In genomic region chr18:655445-655844, GRCh38 we compare ENCODE assay signal across 24 cellular contexts. TPM values are rescaled to one million over a fixed set of nuclear protein-coding genes. Genes with fewer than 3 reads are reported as not detected.
DNase-seq lines count a peak whose midpoint lies in the region; ATAC-seq and TF ChIP-seq lines count a peak whose summit lies in the region.
"Had no signal": no experiment of that assay in that cellular context is flagged by ENCODE, and none has a peak within 500 bp of the region (broad histone marks: within the 10 kb centered on the region; RNA-seq: fewer than 3 reads in every experiment).

No MANE protein-coding gene starts in this region.

- no peaks in the 10 kb centered on the region for H3K9me2 ChIP-seq in GM23338 (ENCODE audit: insufficient read depth)

- H3K9me3 Mint-ChIP-seq in activated CD4-positive, alpha-beta T cell treated with anti-CD3 and anti-CD28 coated beads for 36 hours (ENCODE audit: low read depth): no peaks in the 10 kb centered on the region
- no peaks in the 10 kb centered on the region for H3K9me3 Mint-ChIP-seq in GM23338
- no peaks in the 10 kb centered on the region for H3K9me3 Mint-ChIP-seq in activated T-helper 17 cell treated with anti-CD3 and anti-CD28 coated beads, Interleukin-2, amount 50 U/mL, for 72 hours
- H3K9me3 Mint-ChIP-seq in nephron: no peaks in the 10 kb centered on the region
- H3K9me3 Mint-ChIP-seq: activated T-cell treated with anti-CD3 and anti-CD28 coated beads, Interleukin-2, amount 50 U/mL, for 4 hours; HFFc6 had no signal

- CTCF ChIA-PET in activated CD4-positive, alpha-beta T cell treated with anti-CD3 and anti-CD28 coated beads for 36 hours (lab: Charles Lee): interaction anchor here (0.7 kb wide), 1 partner anchor 66 kb away, joined by 3 read pairs; no protein-coding TSS in a partner anchor

- H4K20me1 ChIP-seq in GM23338 (replicated peaks; ENCODE audit: insufficient read depth): no peaks in the 10 kb centered on the region

- H3K4me3 Mint-ChIP-seq in activated CD4-positive, alpha-beta T cell treated with anti-CD3 and anti-CD28 coated beads for 36 hours: peak overlapping the region; percentile 14
- peak overlapping the region; percentile 52 for H3K4me3 Mint-ChIP-seq in GM23338
- peak overlapping the region; percentile 86 for H3K4me3 Mint-ChIP-seq in activated T-helper 17 cell treated with anti-CD3 and anti-CD28 coated beads, Interleukin-2, amount 50 U/mL, for 72 hours
- peak overlapping the region; percentile 61 to 78 (median 67) for H3K4me3 Mint-ChIP-seq in nephron
- H3K4me3 Mint-ChIP-seq: activated T-cell treated with anti-CD3 and anti-CD28 coated beads, Interleukin-2, amount 50 U/mL, for 4 hours; HFFc6 had no signal

- no peak overlapping the region for H3K27ac Mint-ChIP-seq in activated CD4-positive, alpha-beta T cell treated with anti-CD3 and anti-CD28 coated beads for 36 hours
- H3K27ac Mint-ChIP-seq in GM23338 (no peak overlapping the region), nephron (peak overlapping the region in 1 of 3 experiments; percentile 14)
- no peak overlapping the region for H3K27ac Mint-ChIP-seq in activated T-helper 17 cell treated with anti-CD3 and anti-CD28 coated beads, Interleukin-2, amount 50 U/mL, for 72 hours
- H3K27ac Mint-ChIP-seq: HFFc6 had no signal

- peaks cover 17% of the 10 kb centered on the region for H3K4me1 Mint-ChIP-seq in activated CD4-positive, alpha-beta T cell treated with anti-CD3 and anti-CD28 coated beads for 36 hours
- H3K4me1 Mint-ChIP-seq in GM23338 (peaks cover 40% of the 10 kb centered on the region), nephron (no peaks in the 10 kb centered on the region)
- peaks cover 2% of the 10 kb centered on the region for H3K4me1 Mint-ChIP-seq in activated T-helper 17 cell treated with anti-CD3 and anti-CD28 coated beads, Interleukin-2, amount 50 U/mL, for 72 hours

- H3K4me3 ChIP-seq in GM23338: no peak overlapping the region
- H3K4me3 ChIP-seq: lung, stomach had no signal

- peaks cover 3% of the 10 kb centered on the region for H3K36me3 ChIP-seq in GM23338 (ENCODE audit: insufficient read depth)
- H3K36me3 ChIP-seq: stomach had no signal

- intact Hi-C loops in activated CD4-positive, alpha-beta T cell treated with anti-CD3 and anti-CD28 coated beads for 36 hours (cut with DNase I, micrococcal nuclease): no loop called here

- no peak for TF ChIP-seq CTCF in GM23338 (conservative IDR thresholded peaks at IDR 0.05; ENCODE audit: low read depth in 2 of 2)
- TF ChIP-seq CTCF in nephron (IDR thresholded peaks at IDR 0.05; ENCODE audit: unreplicated experiment in 3 of 3): no peak

- peaks cover 33% of the 10 kb centered on the region for H3K79me2 ChIP-seq in GM23338 (replicated peaks; ENCODE audit: insufficient read depth)

- H3F3A ChIP-seq in GM23338 (replicated peaks; ENCODE audit: low read depth): peaks cover 14% of the 10 kb centered on the region

- peaks cover 20% of the 10 kb centered on the region for H3K27me3 Mint-ChIP-seq in activated CD4-positive, alpha-beta T cell treated with anti-CD3 and anti-CD28 coated beads for 36 hours
- H3K27me3 Mint-ChIP-seq in GM23338 (ENCODE audit: insufficient read depth, low read depth, poor library complexity) (peaks cover 14% of the 10 kb centered on the region), nephron (ENCODE audit: low read depth) (peaks cover 3% of the 10 kb centered on the region)
- H3K27me3 Mint-ChIP-seq in activated T-helper 17 cell treated with anti-CD3 and anti-CD28 coated beads, Interleukin-2, amount 50 U/mL, for 72 hours: peaks cover 16% of the 10 kb centered on the region

- DNase-seq in activated CD4-positive, alpha-beta T cell treated with anti-CD3 and anti-CD28 coated beads for 36 hours: no peak
- DNase-seq in activated CD4-positive, alpha-beta T cell treated with anti-CD3 and anti-CD28 coated beads, Interleukin-2, amount 50 U/mL, for 1 hour: no peak
- DNase-seq in GM23338 (ENCODE audit: low spot score): no peak
- DNase-seq in Ammon's horn (ENCODE audit: low spot score): no peak
- DNase-seq in NCI-H526 treated with DMSO at 0.1 percent for 48 hours (lab: John Stamatoyannopoulos, UW): no peak
- no peak for DNase-seq in AML-193 (lab: John Stamatoyannopoulos, UW)
- DNase-seq: activated CD4-positive, alpha-beta T cell treated with anti-CD3 and anti-CD28 coated beads for 4 hours; activated T-cell treated with anti-CD3 and anti-CD28 coated beads, Interleukin-2, amount 50 U/mL, for 4 hours; dorsolateral prefrontal cortex; foreskin keratinocyte; HFFc6; hippocampal formation; KBM-7; NCI-H1048; NCI-H2029; small intestine; stimulated activated CD4-positive, alpha-beta T cell treated with anti-CD3 and anti-CD28 coated beads, Interleukin-2, amount 100 ng/mL, for 48 hours; stomach had no signal

- H3K4me2 ChIP-seq in GM23338: no peak overlapping the region

- no peaks in the 10 kb centered on the region for H3K27me3 ChIP-seq in GM23338 (ENCODE audit: insufficient read depth)
- H3K27me3 ChIP-seq: foreskin keratinocyte had no signal

- H3K4me1 ChIP-seq in GM23338 (ENCODE audit: insufficient read depth): peaks cover 10% of the 10 kb centered on the region
- H3K4me1 ChIP-seq: foreskin keratinocyte had no signal

- no peak overlapping the region for H2AFZ ChIP-seq in GM23338

- peaks cover 28% of the 10 kb centered on the region for H3K36me3 Mint-ChIP-seq in activated CD4-positive, alpha-beta T cell treated with anti-CD3 and anti-CD28 coated beads for 36 hours (ENCODE audit: low read depth)
- H3K36me3 Mint-ChIP-seq in GM23338 (ENCODE audit: low read depth) (peaks cover 30% of the 10 kb centered on the region), nephron (ENCODE audit: low read depth) (peaks cover 27% of the 10 kb centered on the region)
- H3K36me3 Mint-ChIP-seq in activated T-helper 17 cell treated with anti-CD3 and anti-CD28 coated beads, Interleukin-2, amount 50 U/mL, for 72 hours (ENCODE audit: low read depth): peaks cover 25% of the 10 kb centered on the region

- no peak for ATAC-seq in activated CD4-positive, alpha-beta T cell treated with anti-CD3 and anti-CD28 coated beads for 36 hours
- ATAC-seq in GM23338: no peak
- no peak for ATAC-seq in activated T-helper 17 cell treated with anti-CD3 and anti-CD28 coated beads, Interleukin-2, amount 50 U/mL, for 72 hours (replicated peaks)
- ATAC-seq: activated T-cell treated with anti-CD3 and anti-CD28 coated beads, Interleukin-2, amount 50 U/mL, for 4 hours; foreskin keratinocyte had no signal

- no peak overlapping the region for H3K27ac ChIP-seq in GM23338 (ENCODE audit: low read depth)
- H3K27ac ChIP-seq: C4-2B, foreskin keratinocyte, stomach had no signal

- POLR2A ChIA-PET in activated CD4-positive, alpha-beta T cell treated with anti-CD3 and anti-CD28 coated beads for 36 hours (lab: Charles Lee): no interaction called here

RNA-seq across cellular contexts. Expression of gene TYMS, which starts 2.0 kb away (rescaled TPM):
- total RNA-seq in activated CD4-positive, alpha-beta T cell treated with anti-CD3 and anti-CD28 coated beads for 36 hours: 100 to 1,000 TPM; 331 to 372 TPM
- 52.9 and 60.5 TPM in 2 replicates for total RNA-seq in GM23338 (2014; rRNA removed; shearing (Covaris generic))
- 62.9 and 72.3 TPM in 2 replicates for polyA plus RNA-seq in GM23338 (2016; fragmentation: Nextera tagmentation; extraction: Ambion mirVana)
- 100 to 1,000 TPM; 268 to 414 TPM for total RNA-seq in activated T-helper 17 cell treated with anti-CD3 and anti-CD28 coated beads, Interleukin-2, amount 50 U/mL, for 72 hours

RNA-seq across cellular contexts. Expression of gene ENOSF1, which starts 57.0 kb away (rescaled TPM):
- total RNA-seq in activated CD4-positive, alpha-beta T cell treated with anti-CD3 and anti-CD28 coated beads for 36 hours: 10 to 100 TPM; 92.6 to 97.4 TPM
- 20.5 and 36.4 TPM in 2 replicates for total RNA-seq in GM23338 (2014; rRNA removed; shearing (Covaris generic))
- 30.1 and 32.0 TPM in 2 replicates for polyA plus RNA-seq in GM23338 (2016; fragmentation: Nextera tagmentation; extraction: Ambion mirVana)
- total RNA-seq in activated T-helper 17 cell treated with anti-CD3 and anti-CD28 coated beads, Interleukin-2, amount 50 U/mL, for 72 hours: 10 to 100 TPM; 61.6 to 89.8 TPM

RNA-seq across cellular contexts. Expression of gene CLUL1, which starts 58.7 kb away (rescaled TPM):
- not detected for total RNA-seq in activated CD4-positive, alpha-beta T cell treated with anti-CD3 and anti-CD28 coated beads for 36 hours
- not detected in 2 replicates for total RNA-seq in GM23338 (2014; rRNA removed; shearing (Covaris generic))
- polyA plus RNA-seq in GM23338 (2016; fragmentation: Nextera tagmentation; extraction: Ambion mirVana): 1.5 and 2.6 TPM in 2 replicates
- not detected for total RNA-seq in activated T-helper 17 cell treated with anti-CD3 and anti-CD28 coated beads, Interleukin-2, amount 50 U/mL, for 72 hours
- total RNA-seq: activated T-cell treated with anti-CD3 and anti-CD28 coated beads, Interleukin-2, amount 50 U/mL, for 4 hours; epithelial cell of proximal tubule; HFFc6; pulmonary artery endothelial cell had no signal

Comparison
In these comparisons a context has a peak if more than half of its experiments do, and no peak if none do; other contexts are left out.
1. H3K4me3 Mint-ChIP-seq: peak in every context shown above with its lines; median percentile 86 in activated T-helper 17 cell treated with anti-CD3 and anti-CD28 coated beads, Interleukin-2, amount 50 U/mL, for 72 hours; 67 in nephron; 52 in GM23338; 14 in activated CD4-positive, alpha-beta T cell treated with anti-CD3 and anti-CD28 coated beads for 36 hours.